In the genomic region with DNA sequence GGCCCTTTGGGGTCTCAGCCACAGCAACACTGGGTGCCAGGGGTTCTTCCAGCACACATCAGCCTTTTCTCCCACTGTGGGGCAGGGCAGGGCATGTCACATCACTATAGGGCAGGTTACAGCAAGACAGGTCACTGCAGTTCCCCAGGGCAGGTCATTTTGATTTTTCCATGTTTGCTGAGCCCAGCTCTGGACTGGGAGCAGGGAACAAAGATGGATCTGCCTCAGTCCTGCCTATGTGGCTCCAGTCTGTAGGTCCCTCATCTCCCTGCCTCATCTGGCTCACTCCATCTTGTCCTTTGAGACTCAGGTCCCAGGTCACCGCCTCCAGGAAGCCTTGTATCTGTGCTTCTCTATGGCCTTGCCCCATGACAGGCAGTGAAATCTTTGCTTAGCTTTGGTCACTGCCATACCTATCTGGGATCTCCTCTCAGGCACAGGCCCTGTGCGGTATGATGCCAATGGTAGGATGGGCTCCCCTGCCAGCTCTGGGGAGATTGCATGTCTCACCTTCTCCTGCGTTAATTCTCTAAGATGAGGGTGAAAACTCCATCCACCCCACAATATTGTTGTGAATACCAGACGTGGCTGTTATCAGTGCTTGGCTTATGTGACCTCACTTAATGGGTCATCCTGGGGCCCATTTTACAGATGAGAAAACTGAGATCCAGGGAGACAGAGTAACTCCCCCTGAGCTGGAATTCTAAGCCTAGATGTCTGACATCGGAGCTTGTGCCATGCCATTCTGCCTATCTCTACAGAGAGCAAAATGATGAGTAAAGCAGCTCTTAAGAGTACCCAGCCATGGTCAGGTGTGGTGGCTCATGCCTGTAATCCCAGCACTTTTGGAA, we compare ENCODE assay signal across 3 cellular contexts.
TF ChIP-seq lines count a peak whose summit lies in the region.

No MANE protein-coding gene starts in this region.

TF ChIP-seq in GM23338, 12 proteins besides CTCF, POLR2A, EP300 and RAD21 (continues in another document):
- TF ChIP-seq, protein P1, sequence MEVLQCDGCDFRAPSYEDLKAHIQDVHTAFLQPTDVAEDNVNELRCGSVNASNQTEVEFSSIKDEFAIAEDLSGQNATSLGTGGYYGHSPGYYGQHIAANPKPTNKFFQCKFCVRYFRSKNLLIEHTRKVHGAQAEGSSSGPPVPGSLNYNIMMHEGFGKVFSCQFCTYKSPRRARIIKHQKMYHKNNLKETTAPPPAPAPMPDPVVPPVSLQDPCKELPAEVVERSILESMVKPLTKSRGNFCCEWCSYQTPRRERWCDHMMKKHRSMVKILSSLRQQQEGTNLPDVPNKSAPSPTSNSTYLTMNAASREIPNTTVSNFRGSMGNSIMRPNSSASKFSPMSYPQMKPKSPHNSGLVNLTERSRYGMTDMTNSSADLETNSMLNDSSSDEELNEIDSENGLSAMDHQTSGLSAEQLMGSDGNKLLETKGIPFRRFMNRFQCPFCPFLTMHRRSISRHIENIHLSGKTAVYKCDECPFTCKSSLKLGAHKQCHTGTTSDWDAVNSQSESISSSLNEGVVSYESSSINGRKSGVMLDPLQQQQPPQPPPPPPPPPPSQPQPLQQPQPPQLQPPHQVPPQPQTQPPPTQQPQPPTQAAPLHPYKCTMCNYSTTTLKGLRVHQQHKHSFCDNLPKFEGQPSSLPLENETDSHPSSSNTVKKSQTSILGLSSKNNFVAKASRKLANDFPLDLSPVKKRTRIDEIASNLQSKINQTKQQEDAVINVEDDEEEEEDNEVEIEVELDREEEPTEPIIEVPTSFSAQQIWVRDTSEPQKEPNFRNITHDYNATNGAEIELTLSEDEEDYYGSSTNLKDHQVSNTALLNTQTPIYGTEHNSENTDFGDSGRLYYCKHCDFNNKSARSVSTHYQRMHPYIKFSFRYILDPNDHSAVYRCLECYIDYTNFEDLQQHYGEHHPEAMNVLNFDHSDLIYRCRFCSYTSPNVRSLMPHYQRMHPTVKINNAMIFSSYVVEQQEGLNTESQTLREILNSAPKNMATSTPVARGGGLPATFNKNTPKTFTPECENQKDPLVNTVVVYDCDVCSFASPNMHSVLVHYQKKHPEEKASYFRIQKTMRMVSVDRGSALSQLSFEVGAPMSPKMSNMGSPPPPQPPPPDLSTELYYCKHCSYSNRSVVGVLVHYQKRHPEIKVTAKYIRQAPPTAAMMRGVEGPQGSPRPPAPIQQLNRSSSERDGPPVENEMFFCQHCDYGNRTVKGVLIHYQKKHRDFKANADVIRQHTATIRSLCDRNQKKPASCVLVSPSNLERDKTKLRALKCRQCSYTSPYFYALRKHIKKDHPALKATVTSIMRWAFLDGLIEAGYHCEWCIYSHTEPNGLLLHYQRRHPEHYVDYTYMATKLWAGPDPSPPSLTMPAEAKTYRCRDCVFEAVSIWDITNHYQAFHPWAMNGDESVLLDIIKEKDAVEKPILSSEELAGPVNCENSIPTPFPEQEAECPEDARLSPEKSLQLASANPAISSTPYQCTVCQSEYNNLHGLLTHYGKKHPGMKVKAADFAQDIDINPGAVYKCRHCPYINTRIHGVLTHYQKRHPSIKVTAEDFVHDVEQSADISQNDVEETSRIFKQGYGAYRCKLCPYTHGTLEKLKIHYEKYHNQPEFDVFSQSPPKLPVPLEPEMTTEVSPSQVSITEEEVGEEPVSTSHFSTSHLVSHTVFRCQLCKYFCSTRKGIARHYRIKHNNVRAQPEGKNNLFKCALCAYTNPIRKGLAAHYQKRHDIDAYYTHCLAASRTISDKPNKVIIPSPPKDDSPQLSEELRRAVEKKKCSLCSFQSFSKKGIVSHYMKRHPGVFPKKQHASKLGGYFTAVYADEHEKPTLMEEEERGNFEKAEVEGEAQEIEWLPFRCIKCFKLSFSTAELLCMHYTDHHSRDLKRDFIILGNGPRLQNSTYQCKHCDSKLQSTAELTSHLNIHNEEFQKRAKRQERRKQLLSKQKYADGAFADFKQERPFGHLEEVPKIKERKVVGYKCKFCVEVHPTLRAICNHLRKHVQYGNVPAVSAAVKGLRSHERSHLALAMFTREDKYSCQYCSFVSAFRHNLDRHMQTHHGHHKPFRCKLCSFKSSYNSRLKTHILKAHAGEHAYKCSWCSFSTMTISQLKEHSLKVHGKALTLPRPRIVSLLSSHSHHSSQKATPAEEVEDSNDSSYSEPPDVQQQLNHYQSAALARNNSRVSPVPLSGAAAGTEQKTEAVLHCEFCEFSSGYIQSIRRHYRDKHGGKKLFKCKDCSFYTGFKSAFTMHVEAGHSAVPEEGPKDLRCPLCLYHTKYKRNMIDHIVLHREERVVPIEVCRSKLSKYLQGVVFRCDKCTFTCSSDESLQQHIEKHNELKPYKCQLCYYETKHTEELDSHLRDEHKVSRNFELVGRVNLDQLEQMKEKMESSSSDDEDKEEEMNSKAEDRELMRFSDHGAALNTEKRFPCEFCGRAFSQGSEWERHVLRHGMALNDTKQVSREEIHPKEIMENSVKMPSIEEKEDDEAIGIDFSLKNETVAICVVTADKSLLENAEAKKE (CRISPR knock-in tag; IDR thresholded peaks at IDR 0.05): no peak
- TF ChIP-seq CREB1 (CRISPR knock-in tag; IDR thresholded peaks at IDR 0.05; ENCODE audit: low read depth) (no peak), POLR2AphosphoS5 (IDR thresholded peaks at IDR 0.05; ENCODE audit: low read depth) (no peak), STAT1 (IDR thresholded peaks at IDR 0.05; ENCODE audit: unreplicated experiment) (no peak)

TF ChIP-seq in liver, 16 proteins besides CTCF, POLR2A, EP300 and RAD21:
- TF ChIP-seq, protein P2, sequence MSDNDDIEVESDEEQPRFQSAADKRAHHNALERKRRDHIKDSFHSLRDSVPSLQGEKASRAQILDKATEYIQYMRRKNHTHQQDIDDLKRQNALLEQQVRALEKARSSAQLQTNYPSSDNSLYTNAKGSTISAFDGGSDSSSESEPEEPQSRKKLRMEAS (IDR thresholded peaks at IDR 0.05): no peak
- TF ChIP-seq NR2F2 (IDR thresholded peaks at IDR 0.05) (no peak), EGR1 (IDR thresholded peaks at IDR 0.05; ENCODE audit: low read depth in 2 of 2) (peak in 1 of 2 donors; percentile 63), FOXA2 (IDR thresholded peaks at IDR 0.05) (peak; percentile 50), RXRA (IDR thresholded peaks at IDR 0.05) (peak; percentile 93 to 94), HNF4A (conservative IDR thresholded peaks at IDR 0.05) (peak; percentile 67 to 81), YY1 (IDR thresholded peaks at IDR 0.05) (peak; percentile 94), TAF1 (conservative IDR thresholded peaks at IDR 0.05) (peak; percentile 84), JUND (IDR thresholded peaks at IDR 0.05) (peak; percentile 17 to 19), SP1 (IDR thresholded peaks at IDR 0.05) (peak; percentile 65), GABPA (IDR thresholded peaks at IDR 0.05 in 1 of 2, conservative IDR thresholded peaks at IDR 0.05 in 1 of 2) (no peak), FOXA1 (IDR thresholded peaks at IDR 0.05) (no peak), HNF4G (IDR thresholded peaks at IDR 0.05) (peak; percentile 19)
- TF ChIP-seq, protein P3, sequence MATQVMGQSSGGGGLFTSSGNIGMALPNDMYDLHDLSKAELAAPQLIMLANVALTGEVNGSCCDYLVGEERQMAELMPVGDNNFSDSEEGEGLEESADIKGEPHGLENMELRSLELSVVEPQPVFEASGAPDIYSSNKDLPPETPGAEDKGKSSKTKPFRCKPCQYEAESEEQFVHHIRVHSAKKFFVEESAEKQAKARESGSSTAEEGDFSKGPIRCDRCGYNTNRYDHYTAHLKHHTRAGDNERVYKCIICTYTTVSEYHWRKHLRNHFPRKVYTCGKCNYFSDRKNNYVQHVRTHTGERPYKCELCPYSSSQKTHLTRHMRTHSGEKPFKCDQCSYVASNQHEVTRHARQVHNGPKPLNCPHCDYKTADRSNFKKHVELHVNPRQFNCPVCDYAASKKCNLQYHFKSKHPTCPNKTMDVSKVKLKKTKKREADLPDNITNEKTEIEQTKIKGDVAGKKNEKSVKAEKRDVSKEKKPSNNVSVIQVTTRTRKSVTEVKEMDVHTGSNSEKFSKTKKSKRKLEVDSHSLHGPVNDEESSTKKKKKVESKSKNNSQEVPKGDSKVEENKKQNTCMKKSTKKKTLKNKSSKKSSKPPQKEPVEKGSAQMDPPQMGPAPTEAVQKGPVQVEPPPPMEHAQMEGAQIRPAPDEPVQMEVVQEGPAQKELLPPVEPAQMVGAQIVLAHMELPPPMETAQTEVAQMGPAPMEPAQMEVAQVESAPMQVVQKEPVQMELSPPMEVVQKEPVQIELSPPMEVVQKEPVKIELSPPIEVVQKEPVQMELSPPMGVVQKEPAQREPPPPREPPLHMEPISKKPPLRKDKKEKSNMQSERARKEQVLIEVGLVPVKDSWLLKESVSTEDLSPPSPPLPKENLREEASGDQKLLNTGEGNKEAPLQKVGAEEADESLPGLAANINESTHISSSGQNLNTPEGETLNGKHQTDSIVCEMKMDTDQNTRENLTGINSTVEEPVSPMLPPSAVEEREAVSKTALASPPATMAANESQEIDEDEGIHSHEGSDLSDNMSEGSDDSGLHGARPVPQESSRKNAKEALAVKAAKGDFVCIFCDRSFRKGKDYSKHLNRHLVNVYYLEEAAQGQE (IDR thresholded peaks at IDR 0.05): peak; percentile 79
- TF ChIP-seq, protein P4, sequence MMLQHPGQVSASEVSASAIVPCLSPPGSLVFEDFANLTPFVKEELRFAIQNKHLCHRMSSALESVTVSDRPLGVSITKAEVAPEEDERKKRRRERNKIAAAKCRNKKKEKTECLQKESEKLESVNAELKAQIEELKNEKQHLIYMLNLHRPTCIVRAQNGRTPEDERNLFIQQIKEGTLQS (IDR thresholded peaks at IDR 0.05): no peak
- TF ChIP-seq, protein P5, sequence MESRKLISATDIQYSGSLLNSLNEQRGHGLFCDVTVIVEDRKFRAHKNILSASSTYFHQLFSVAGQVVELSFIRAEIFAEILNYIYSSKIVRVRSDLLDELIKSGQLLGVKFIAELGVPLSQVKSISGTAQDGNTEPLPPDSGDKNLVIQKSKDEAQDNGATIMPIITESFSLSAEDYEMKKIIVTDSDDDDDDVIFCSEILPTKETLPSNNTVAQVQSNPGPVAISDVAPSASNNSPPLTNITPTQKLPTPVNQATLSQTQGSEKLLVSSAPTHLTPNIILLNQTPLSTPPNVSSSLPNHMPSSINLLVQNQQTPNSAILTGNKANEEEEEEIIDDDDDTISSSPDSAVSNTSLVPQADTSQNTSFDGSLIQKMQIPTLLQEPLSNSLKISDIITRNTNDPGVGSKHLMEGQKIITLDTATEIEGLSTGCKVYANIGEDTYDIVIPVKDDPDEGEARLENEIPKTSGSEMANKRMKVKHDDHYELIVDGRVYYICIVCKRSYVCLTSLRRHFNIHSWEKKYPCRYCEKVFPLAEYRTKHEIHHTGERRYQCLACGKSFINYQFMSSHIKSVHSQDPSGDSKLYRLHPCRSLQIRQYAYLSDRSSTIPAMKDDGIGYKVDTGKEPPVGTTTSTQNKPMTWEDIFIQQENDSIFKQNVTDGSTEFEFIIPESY (IDR thresholded peaks at IDR 0.05): peak; percentile 50

TF ChIP-seq in SK-N-SH, 30 proteins besides CTCF, POLR2A, EP300 and RAD21 (continues in another document):
- TF ChIP-seq MEF2A (IDR thresholded peaks at IDR 0.05; ENCODE audit: borderline replicate concordance, low read depth) (no peak), SIN3A (IDR thresholded peaks at IDR 0.05; ENCODE audit: borderline replicate concordance, low read depth, low read length) (no peak), MXI1 (IDR thresholded peaks at IDR 0.05; ENCODE audit: low read depth, low read length) (no peak), EZH2phosphoT487 (IDR thresholded peaks at IDR 0.05; ENCODE audit: borderline replicate concordance, low read depth) (no peak), NRF1 (IDR thresholded peaks at IDR 0.05; ENCODE audit: low read depth, low read length) (no peak), TEAD4 (IDR thresholded peaks at IDR 0.05; ENCODE audit: borderline replicate concordance, insufficient read depth) (no peak), FOXJ3 (CRISPR knock-in tag; IDR thresholded peaks at IDR 0.05) (no peak), JUND (IDR thresholded peaks at IDR 0.05) (no peak), GABPA (IDR thresholded peaks at IDR 0.05; ENCODE audit: low read depth) (no peak), POLR2AphosphoS5 (IDR thresholded peaks at IDR 0.05; ENCODE audit: low read depth, low read length) (no peak)
- TF ChIP-seq, protein P2 (IDR thresholded peaks at IDR 0.05; ENCODE audit: low read depth): no peak
- TF ChIP-seq, protein P6, sequence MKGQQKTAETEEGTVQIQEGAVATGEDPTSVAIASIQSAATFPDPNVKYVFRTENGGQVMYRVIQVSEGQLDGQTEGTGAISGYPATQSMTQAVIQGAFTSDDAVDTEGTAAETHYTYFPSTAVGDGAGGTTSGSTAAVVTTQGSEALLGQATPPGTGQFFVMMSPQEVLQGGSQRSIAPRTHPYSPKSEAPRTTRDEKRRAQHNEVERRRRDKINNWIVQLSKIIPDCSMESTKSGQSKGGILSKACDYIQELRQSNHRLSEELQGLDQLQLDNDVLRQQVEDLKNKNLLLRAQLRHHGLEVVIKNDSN (IDR thresholded peaks at IDR 0.05; ENCODE audit: borderline replicate concordance, low read depth): no peak
- TF ChIP-seq, protein P3 (IDR thresholded peaks at IDR 0.05; ENCODE audit: low read depth, low read length): no peak
- TF ChIP-seq, protein P7, sequence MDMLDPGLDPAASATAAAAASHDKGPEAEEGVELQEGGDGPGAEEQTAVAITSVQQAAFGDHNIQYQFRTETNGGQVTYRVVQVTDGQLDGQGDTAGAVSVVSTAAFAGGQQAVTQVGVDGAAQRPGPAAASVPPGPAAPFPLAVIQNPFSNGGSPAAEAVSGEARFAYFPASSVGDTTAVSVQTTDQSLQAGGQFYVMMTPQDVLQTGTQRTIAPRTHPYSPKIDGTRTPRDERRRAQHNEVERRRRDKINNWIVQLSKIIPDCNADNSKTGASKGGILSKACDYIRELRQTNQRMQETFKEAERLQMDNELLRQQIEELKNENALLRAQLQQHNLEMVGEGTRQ (IDR thresholded peaks at IDR 0.05; ENCODE audit: borderline replicate concordance, low read depth, low read length): no peak
